26 cellular contexts compared by ENCODE assay signal in genomic region chr12:99004799-99005474, GRCh38.
"Had no signal": no experiment of that assay in that cellular context is flagged by ENCODE, and none has a peak within 500 bp of the region (broad histone marks: within the 10 kb centered on the region; RNA-seq: fewer than 3 reads in every experiment).

No MANE protein-coding gene starts in this region.

- H3K9me3 Mint-ChIP-seq: activated CD4-positive, alpha-beta T cell treated with anti-CD3 and anti-CD28 coated beads, Interleukin-2, amount 10 ng/mL, durations not matched to agents 7 days and 5 days; activated CD8-positive, alpha-beta T cell treated with anti-CD3 and anti-CD28 coated beads for 36 hours; activated naive CD4-positive, alpha-beta T cell treated with anti-CD3 and anti-CD28 coated beads, Interleukin-2, amount 50 U/mL, for 24 hours; naive B cell; neural crest cell had no signal

- H3K4me1 ChIP-seq: ascending aorta, gastroesophageal sphincter, heart right ventricle, lower lobe of right lung, spleen, upper lobe of left lung had no signal

- H3K4me3 ChIP-seq: ascending aorta, coronary artery, gastroesophageal sphincter, heart right ventricle, lower lobe of right lung, spleen, thoracic aorta, upper lobe of left lung had no signal

- H3K9me3 ChIP-seq: ascending aorta, gastroesophageal sphincter, heart right ventricle, lower lobe of right lung, spleen, thoracic aorta, upper lobe of left lung had no signal

- DNase-seq: activated CD4-positive, alpha-beta T cell treated with anti-CD3 and anti-CD28 coated beads, Interleukin-2, amount 10 ng/mL, durations not matched to agents 7 days and 5 days; activated CD4-positive, CD25-positive, alpha-beta regulatory T cell treated with anti-CD3 and anti-CD28 coated beads, Interleukin-2, amount 50 U/mL, for 72 hours; activated CD8-positive, alpha-beta memory T cell treated with anti-CD3 and anti-CD28 coated beads, Interleukin-2, amount 10 ng/mL, durations not matched to agents 7 days and 5 days; activated CD8-positive, alpha-beta T cell treated with anti-CD3 and anti-CD28 coated beads for 36 hours; activated gamma-delta T cell; activated T-cell treated with anti-CD3 and anti-CD28 coated beads for 4 hours; brain microvascular endothelial cell; central memory CD4-positive, alpha-beta T cell; heart right ventricle; lower lobe of right lung; mesendoderm; naive B cell; retina; spleen; stimulated activated CD4-positive, alpha-beta T cell treated with anti-CD3 and anti-CD28 coated beads, Interleukin-4, amount 100 ng/mL, for 1 hour; stimulated activated naive CD4-positive, alpha-beta T cell had no signal

- H3K27me3 Mint-ChIP-seq: activated CD8-positive, alpha-beta T cell treated with anti-CD3 and anti-CD28 coated beads for 36 hours; activated naive CD4-positive, alpha-beta T cell treated with anti-CD3 and anti-CD28 coated beads, Interleukin-2, amount 50 U/mL, for 24 hours had no signal

- H3K27me3 ChIP-seq: ascending aorta, brain microvascular endothelial cell, gastroesophageal sphincter, spleen, upper lobe of left lung had no signal

- FAIRE-seq: keratinocyte had no signal

- H3K27ac Mint-ChIP-seq: activated CD4-positive, alpha-beta T cell treated with anti-CD3 and anti-CD28 coated beads, Interleukin-2, amount 10 ng/mL, durations not matched to agents 7 days and 5 days; activated CD8-positive, alpha-beta memory T cell treated with anti-CD3 and anti-CD28 coated beads, Interleukin-2, amount 10 ng/mL, durations not matched to agents 7 days and 5 days; activated CD8-positive, alpha-beta T cell treated with anti-CD3 and anti-CD28 coated beads for 36 hours; activated naive CD4-positive, alpha-beta T cell treated with anti-CD3 and anti-CD28 coated beads, Interleukin-2, amount 50 U/mL, for 24 hours had no signal

- H3K4me1 Mint-ChIP-seq: activated CD4-positive, alpha-beta T cell treated with anti-CD3 and anti-CD28 coated beads, Interleukin-2, amount 10 ng/mL, durations not matched to agents 7 days and 5 days; activated CD8-positive, alpha-beta memory T cell treated with anti-CD3 and anti-CD28 coated beads, Interleukin-2, amount 10 ng/mL, durations not matched to agents 7 days and 5 days; activated naive CD4-positive, alpha-beta T cell treated with anti-CD3 and anti-CD28 coated beads, Interleukin-2, amount 50 U/mL, for 24 hours; naive B cell; neural crest cell had no signal

- H3K36me3 Mint-ChIP-seq: activated CD8-positive, alpha-beta memory T cell treated with anti-CD3 and anti-CD28 coated beads, Interleukin-2, amount 10 ng/mL, durations not matched to agents 7 days and 5 days; activated naive CD4-positive, alpha-beta T cell treated with anti-CD3 and anti-CD28 coated beads, Interleukin-2, amount 50 U/mL, for 24 hours; naive B cell had no signal

- ATAC-seq: activated CD8-positive, alpha-beta memory T cell treated with anti-CD3 and anti-CD28 coated beads, Interleukin-2, amount 10 ng/mL, durations not matched to agents 7 days and 5 days; activated CD8-positive, alpha-beta T cell treated with anti-CD3 and anti-CD28 coated beads for 36 hours; gastroesophageal sphincter; heart right ventricle; left lobe of liver; lower lobe of right lung had no signal

- H3K27ac ChIP-seq: ascending aorta, brain microvascular endothelial cell, coronary artery, epithelial cell of prostate, gastroesophageal sphincter, heart right ventricle, lower lobe of right lung, spleen, thoracic aorta, upper lobe of left lung had no signal

- H3K4me3 Mint-ChIP-seq: activated CD4-positive, alpha-beta T cell treated with anti-CD3 and anti-CD28 coated beads, Interleukin-2, amount 10 ng/mL, durations not matched to agents 7 days and 5 days; activated CD8-positive, alpha-beta memory T cell treated with anti-CD3 and anti-CD28 coated beads, Interleukin-2, amount 10 ng/mL, durations not matched to agents 7 days and 5 days; activated CD8-positive, alpha-beta T cell treated with anti-CD3 and anti-CD28 coated beads for 36 hours; activated naive CD4-positive, alpha-beta T cell treated with anti-CD3 and anti-CD28 coated beads, Interleukin-2, amount 50 U/mL, for 24 hours; naive B cell; neural crest cell had no signal

- H3K36me3 ChIP-seq: ascending aorta, brain microvascular endothelial cell, gastroesophageal sphincter, heart right ventricle, lower lobe of right lung, spleen, thoracic aorta, upper lobe of left lung had no signal
